In genomic region chr12:99907210-99907609, GRCh38 we compare ENCODE assay signal across 25 cellular contexts.
DNase-seq lines count a peak whose midpoint lies in the region; TF ChIP-seq lines count a peak whose summit lies in the region.
"Had no signal": no experiment of that assay in that cellular context is flagged by ENCODE, and none has a peak within 500 bp of the region (broad histone marks: within the 10 kb centered on the region; RNA-seq: fewer than 3 reads in every experiment).

No MANE protein-coding gene starts in this region.

- no peaks in the 10 kb centered on the region for H3K27me3 ChIP-seq in SK-N-SH (ENCODE audit: insufficient read depth)
- no peaks in the 10 kb centered on the region for H3K27me3 ChIP-seq in thymus (ENCODE audit: control insufficient read depth, insufficient read depth)

- no peaks in the 10 kb centered on the region for H3K27me3 Mint-ChIP-seq in nephron progenitor cell (ENCODE audit: low read depth, poor library complexity)
- no peaks in the 10 kb centered on the region for H3K27me3 Mint-ChIP-seq in activated CD4-positive, alpha-beta T cell treated with anti-CD3 and anti-CD28 coated beads, Interleukin-2, amount 10 ng/mL, durations not matched to agents 24 days and 14 days

- no peak overlapping the region for H3K4me3 Mint-ChIP-seq in nephron progenitor cell
- no peak overlapping the region for H3K4me3 Mint-ChIP-seq in activated CD4-positive, alpha-beta T cell treated with anti-CD3 and anti-CD28 coated beads, Interleukin-2, amount 10 ng/mL, durations not matched to agents 24 days and 14 days
- H3K4me3 Mint-ChIP-seq: CD8-positive, alpha-beta memory T cell had no signal

- no peaks in the 10 kb centered on the region for H3K9me3 ChIP-seq in SK-N-SH
- H3K9me3 ChIP-seq in thymus (ENCODE audit: control insufficient read depth) = no peaks in the 10 kb centered on the region
- H3K9me3 ChIP-seq: SJSA1 had no signal

- CTCF ChIA-PET in SK-N-SH (lab: Yijun Ruan, JAX) = no interaction called here

- H3K4me2 ChIP-seq in SK-N-SH = peak overlapping the region; percentile 38

- DNase-seq in SK-N-SH (peak; percentile 3), choroid plexus epithelial cell (ENCODE audit: low read depth) (peak; percentile 10), nephron progenitor cell (no peak), NCI-H510A (lab: John Stamatoyannopoulos, UW) (no peak), NAMALWA (ENCODE audit: low spot score) (no peak)
- no peak for DNase-seq in activated CD4-positive, alpha-beta T cell treated with anti-CD3 and anti-CD28 coated beads, Interleukin-2, amount 10 ng/mL, durations not matched to agents 24 days and 14 days
- DNase-seq: ACHN; AML-193; C1 segment of cervical spinal cord; Calu3; CD8-positive, alpha-beta memory T cell; DMS153; GDM1; GOT3; HCEC 1CT; KG1; NCI-H1105; NCI-H146; NCI-H2029 treated with DMSO at 0.1 percent for 48 hours; NCI-H2171; NCI-H345; NCI-H526 treated with DMSO at 0.1 percent for 48 hours; OCI-M1 had no signal

- peaks cover 19% of the 10 kb centered on the region for H3K4me1 Mint-ChIP-seq in nephron progenitor cell
- H3K4me1 Mint-ChIP-seq in activated CD4-positive, alpha-beta T cell treated with anti-CD3 and anti-CD28 coated beads, Interleukin-2, amount 10 ng/mL, durations not matched to agents 24 days and 14 days = no peaks in the 10 kb centered on the region
- H3K4me1 Mint-ChIP-seq: CD8-positive, alpha-beta memory T cell had no signal

- no peaks in the 10 kb centered on the region for H4K20me1 ChIP-seq in SK-N-SH (ENCODE audit: insufficient read depth)

- H3K36me3 ChIP-seq in SK-N-SH (replicated peaks in 1 of 2; ENCODE audit: control insufficient read depth in 1 of 2, insufficient read depth in 2 of 2, low read length in 1 of 2) = no peaks in the 10 kb centered on the region
- H3K36me3 ChIP-seq in thymus (ENCODE audit: control insufficient read depth, insufficient read depth) = no peaks in the 10 kb centered on the region
- H3K36me3 ChIP-seq: SJSA1 had no signal

- H3F3A ChIP-seq in SK-N-SH (replicated peaks; ENCODE audit: insufficient read depth) = peaks cover 19% of the 10 kb centered on the region

- H3K9ac ChIP-seq in SK-N-SH = no peak overlapping the region

- H3K9me3 Mint-ChIP-seq in nephron progenitor cell = no peaks in the 10 kb centered on the region
- H3K9me3 Mint-ChIP-seq in activated CD4-positive, alpha-beta T cell treated with anti-CD3 and anti-CD28 coated beads, Interleukin-2, amount 10 ng/mL, durations not matched to agents 24 days and 14 days = no peaks in the 10 kb centered on the region

- H3K27ac Mint-ChIP-seq in nephron progenitor cell = peak overlapping the region; percentile 59
- no peak overlapping the region for H3K27ac Mint-ChIP-seq in activated CD4-positive, alpha-beta T cell treated with anti-CD3 and anti-CD28 coated beads, Interleukin-2, amount 10 ng/mL, durations not matched to agents 24 days and 14 days

- no peaks in the 10 kb centered on the region for H3K9me2 ChIP-seq in SK-N-SH

- TF ChIP-seq CTCF in SK-N-SH (IDR thresholded peaks at IDR 0.05) = no peak
- no peak for TF ChIP-seq CTCF in choroid plexus epithelial cell (conservative IDR thresholded peaks at IDR 0.05; ENCODE audit: low read depth, low read length)
- no peak for TF ChIP-seq CTCF in nephron progenitor cell (IDR thresholded peaks at IDR 0.05)

- H3K79me2 ChIP-seq in SK-N-SH (ENCODE audit: insufficient read depth) = no peaks in the 10 kb centered on the region

- H3K4me1 ChIP-seq in SK-N-SH (ENCODE audit: control insufficient read depth in 1 of 2, insufficient read depth in 2 of 2, low read depth in 1 of 2, low read length in 1 of 2) (peaks cover 0 to 12% of the 10 kb centered on the region in 2 experiments; a peak in 3 of 4 replicates), thymus (ENCODE audit: control insufficient read depth, insufficient read depth, low read length) (no peaks in the 10 kb centered on the region)

- H3K4me3 ChIP-seq in SK-N-SH (ENCODE audit: low read depth in 2 of 2, low read length in 1 of 2) = no peak overlapping the region
- H3K4me3 ChIP-seq in choroid plexus epithelial cell (ENCODE audit: low read depth, low read length) = no peak overlapping the region
- H3K4me3 ChIP-seq in thymus (ENCODE audit: low read length) = no peak overlapping the region
- H3K4me3 ChIP-seq: SJSA1 had no signal

- no peaks in the 10 kb centered on the region for H3K36me3 Mint-ChIP-seq in nephron progenitor cell (ENCODE audit: low read depth)
- no peaks in the 10 kb centered on the region for H3K36me3 Mint-ChIP-seq in activated CD4-positive, alpha-beta T cell treated with anti-CD3 and anti-CD28 coated beads, Interleukin-2, amount 10 ng/mL, durations not matched to agents 24 days and 14 days (ENCODE audit: low read depth)
- H3K36me3 Mint-ChIP-seq: CD8-positive, alpha-beta memory T cell had no signal

- POLR2A ChIA-PET in SK-N-SH (lab: Yijun Ruan, JAX) = no interaction called here

- peak in 1 of 2 experiments; percentile 22; a peak in 1 of 4 replicates for TF ChIP-seq EP300 in SK-N-SH (IDR thresholded peaks at IDR 0.05; ENCODE audit: borderline replicate concordance in 1 of 2, low read depth in 1 of 2, low read length in 1 of 2)

- peak overlapping the region; percentile 7; the same call in 1 of the 2 replicates for H2AFZ ChIP-seq in SK-N-SH (ENCODE audit: low read depth)

- intact Hi-C loops in activated CD4-positive, alpha-beta T cell treated with anti-CD3 and anti-CD28 coated beads, Interleukin-2, amount 10 ng/mL, durations not matched to agents 24 days and 14 days (cut with micrococcal nuclease) = no loop called here

- no peak for TF ChIP-seq RAD21 in SK-N-SH (IDR thresholded peaks at IDR 0.05; ENCODE audit: low read length)

- WGBS in SK-N-SH (ENCODE audit: low lambda C conversion rate) = 73% methylated on average over 4 of the region's 4 CpGs
- WGBS in thymus = 67% methylated on average over 4 of the region's 4 CpGs

- H3K27ac ChIP-seq in SK-N-SH (ENCODE audit: low read depth in 2 of 2, low read length in 1 of 2) (peak overlapping the region in 1 of 2 experiments; percentile 53; a peak in 3 of 4 replicates), thymus (ENCODE audit: low read depth) (peak overlapping the region; percentile 8)
- H3K27ac ChIP-seq: SJSA1 had no signal

TF ChIP-seq in SK-N-SH, 30 proteins besides CTCF, POLR2A, EP300 and RAD21:
- peak; percentile 49 for TF ChIP-seq TCF12 (IDR thresholded peaks at IDR 0.05)
- 0 out of 2 replicates have a peak, but pooled peaks have one; percentile 24 for TF ChIP-seq PBX3 (IDR thresholded peaks at IDR 0.05)
- TF ChIP-seq GABPA (IDR thresholded peaks at IDR 0.05; ENCODE audit: low read depth) = no peak
- peak; percentile 23; the same call in 1 of the 2 replicates for TF ChIP-seq JUND (IDR thresholded peaks at IDR 0.05)

Comparison
In these comparisons a context has a peak if more than half of its experiments do, and no peak if none do; other contexts are left out.
1. DNase-seq: peak in SK-N-SH (single experiment) and choroid plexus epithelial cell (single experiment); none in nephron progenitor cell (single experiment), activated CD4-positive, alpha-beta T cell treated with anti-CD3 and anti-CD28 coated beads, Interleukin-2, amount 10 ng/mL, durations not matched to agents 24 days and 14 days (single experiment), NCI-H510A (single experiment) and NAMALWA (single experiment).